8 cellular contexts compared by ENCODE assay signal in the genomic region with DNA sequence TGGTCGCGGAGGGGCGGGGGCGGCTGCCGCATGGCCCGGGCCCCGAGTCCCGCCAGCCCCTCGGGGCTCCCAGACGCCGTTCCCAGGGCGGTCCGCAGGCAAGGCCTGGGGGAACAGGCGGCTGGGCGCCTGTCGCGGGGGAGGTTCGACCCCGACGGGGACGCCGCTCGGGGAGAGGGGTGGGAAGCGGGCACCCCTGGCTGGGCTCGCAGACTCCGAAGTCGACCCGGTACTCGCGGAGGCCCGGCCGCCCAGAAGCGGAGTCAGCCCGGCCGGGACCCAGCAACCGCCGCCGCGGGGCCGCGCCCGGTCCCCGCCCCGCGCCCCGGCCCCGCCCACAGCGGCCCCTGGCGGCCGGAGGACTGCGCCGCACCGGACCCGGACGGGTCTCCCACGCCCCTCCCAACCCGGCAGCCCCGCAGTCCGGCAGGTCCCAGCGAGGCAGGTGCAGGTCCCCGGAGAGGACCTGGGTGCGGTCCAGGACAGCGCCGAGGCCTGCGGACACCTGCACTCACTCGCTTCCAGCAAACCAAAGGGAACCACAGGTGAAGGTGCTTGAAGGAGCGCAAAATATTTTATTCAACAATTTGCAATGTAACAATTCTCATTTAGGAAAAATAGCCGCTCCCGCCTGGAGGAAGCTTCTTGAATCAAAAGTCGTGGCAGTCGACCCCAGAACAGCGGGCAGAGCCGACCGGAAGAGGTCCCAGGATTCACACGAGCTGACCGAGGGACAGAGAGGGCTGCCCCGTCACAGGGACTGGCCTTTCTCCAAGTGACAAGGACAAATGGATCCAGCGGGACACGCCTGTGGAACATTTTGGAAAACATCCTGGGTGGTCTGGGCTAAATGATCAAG.
DNase-seq lines count a peak whose midpoint lies in the region; ATAC-seq and TF ChIP-seq lines count a peak whose summit lies in the region.

A gene with protein sequence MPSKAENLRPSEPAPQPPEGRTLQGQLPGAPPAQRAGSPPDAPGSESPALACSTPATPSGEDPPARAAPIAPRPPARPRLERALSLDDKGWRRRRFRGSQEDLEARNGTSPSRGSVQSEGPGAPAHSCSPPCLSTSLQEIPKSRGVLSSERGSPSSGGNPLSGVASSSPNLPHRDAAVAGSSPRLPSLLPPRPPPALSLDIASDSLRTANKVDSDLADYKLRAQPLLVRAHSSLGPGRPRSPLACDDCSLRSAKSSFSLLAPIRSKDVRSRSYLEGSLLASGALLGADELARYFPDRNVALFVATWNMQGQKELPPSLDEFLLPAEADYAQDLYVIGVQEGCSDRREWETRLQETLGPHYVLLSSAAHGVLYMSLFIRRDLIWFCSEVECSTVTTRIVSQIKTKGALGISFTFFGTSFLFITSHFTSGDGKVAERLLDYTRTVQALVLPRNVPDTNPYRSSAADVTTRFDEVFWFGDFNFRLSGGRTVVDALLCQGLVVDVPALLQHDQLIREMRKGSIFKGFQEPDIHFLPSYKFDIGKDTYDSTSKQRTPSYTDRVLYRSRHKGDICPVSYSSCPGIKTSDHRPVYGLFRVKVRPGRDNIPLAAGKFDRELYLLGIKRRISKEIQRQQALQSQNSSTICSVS (minus strand): TSS at position 296 of the 859 bp plus-strand sequence. CDS start 426 bp downstream, outside the sequence.

- H3K9ac ChIP-seq in mucosa of rectum (ENCODE audit: low read depth in 1 of 2, low read length in 2 of 2) = peak within 1 kb of the TSS; percentile 44 to 80

- peaks cover 14 to 42% of the 10 kb centered on the region in 2 donors for H3K36me3 ChIP-seq in mucosa of rectum (ENCODE audit: control insufficient read depth in 2 of 2, insufficient read depth in 2 of 2, low read length in 2 of 2)

- peak; percentile 93 for DNase-seq in AG08395 (ENCODE audit: low spot score)
- peak; percentile 78 for DNase-seq in NCI-H774 (lab: John Stamatoyannopoulos, UW)
- peak; percentile 99 for DNase-seq in activated CD8-positive, alpha-beta memory T cell treated with anti-CD3 and anti-CD28 coated beads, Interleukin-2, amount 50 U/mL, for 48 hours
- DNase-seq in epithelial cell of esophagus (ENCODE audit: low read depth) = peak; percentile 72
- peak; percentile 60 to 73 for DNase-seq in stimulated activated CD8-positive, alpha-beta memory T cell treated with anti-CD3 and anti-CD28 coated beads, Interleukin-4, amount 100 ng/mL, for 4 hours (ENCODE audit: low read depth in 2 of 2, low spot score in 1 of 2)

- peak; percentile 36 for TF ChIP-seq CTCF in epithelial cell of esophagus (IDR thresholded peaks at IDR 0.05; ENCODE audit: insufficient read depth, low read depth, low read length, missing control alignments)

- peak within 1 kb of the TSS; percentile 41 to 52 for H3K27ac ChIP-seq in mucosa of rectum (ENCODE audit: low read depth in 2 of 2, low read length in 2 of 2)

- H3K9me3 ChIP-seq in mucosa of rectum (ENCODE audit: control insufficient read depth in 2 of 2, low read length in 2 of 2) = no peaks in the 10 kb centered on the region

- H3K4me3 ChIP-seq in epithelial cell of esophagus (ENCODE audit: low read length) (peak within 1 kb of the TSS; percentile 65), mucosa of rectum (ENCODE audit: low read length in 2 of 2) (peak within 1 kb of the TSS; percentile 72 to 73)

- peaks cover 16 to 17% of the 10 kb centered on the region in 2 donors for H3K4me1 ChIP-seq in mucosa of rectum (ENCODE audit: control insufficient read depth in 2 of 2, insufficient read depth in 2 of 2, low read length in 2 of 2)

- H3K27me3 ChIP-seq in mucosa of rectum (ENCODE audit: control insufficient read depth in 2 of 2, insufficient read depth in 2 of 2, low read length in 2 of 2) = no peaks in the 10 kb centered on the region

- ATAC-seq in GM18520 (IDR thresholded peaks at IDR 0.05; ENCODE audit: unreplicated experiment) (peak; percentile 47), HG03103 (IDR thresholded peaks at IDR 0.05; ENCODE audit: low read depth, unreplicated experiment) (peak; percentile 49)

Comparison
In these comparisons a context has a peak if more than half of its experiments do, and no peak if none do; other contexts are left out.
1. Peak in every context shown above with its lines: DNase-seq, ATAC-seq, H3K4me3 ChIP-seq and H3K27ac ChIP-seq.